ENCODE assay signal across 8 cellular contexts in genomic region chr1:200184196-200184595, GRCh38.
DNase-seq lines count a peak whose midpoint lies in the region; ATAC-seq and TF ChIP-seq lines count a peak whose summit lies in the region.

No MANE protein-coding gene starts in this region.

- DNase-seq in HEK293T (ENCODE audit: extremely low spot score): peak; percentile 32
- DNase-seq in NCI-H748 treated with DMSO at 0.1 percent for 48 hours (lab: John Stamatoyannopoulos, UW): peak; percentile 2
- peak; percentile 50 for DNase-seq in epidermal melanocyte (ENCODE audit: insufficient read length, low spot score)
- no peak for DNase-seq in GM20000 (ENCODE audit: low spot score)
- no peak for DNase-seq in activated effector memory CD4-positive, alpha-beta T cell treated with anti-CD3 and anti-CD28 coated beads, Interleukin-2, amount 50 U/mL, for 16 hours

- ATAC-seq in HG02870 (IDR thresholded peaks at IDR 0.05; ENCODE audit: unreplicated experiment): no peak
- no peak for ATAC-seq in HG03354 (IDR thresholded peaks at IDR 0.05; ENCODE audit: poor library complexity, severe bottlenecking, unreplicated experiment)

- no peaks in the 10 kb centered on the region for H3K9me3 ChIP-seq in neutrophil

- POLR2A ChIA-PET in HEK293T (lab: Yijun Ruan, JAX): no interaction called here

- peaks cover 32 to 36% of the 10 kb centered on the region in 2 experiments for H3K4me1 ChIP-seq in neutrophil (ENCODE audit: control insufficient read depth in 1 of 2, insufficient read depth in 1 of 2, low read depth in 1 of 2, low read length in 1 of 2)

- no peaks in the 10 kb centered on the region for H3K36me3 ChIP-seq in neutrophil

- CTCF ChIA-PET in HEK293T (lab: Yijun Ruan, JAX): no interaction called here

- peak overlapping the region; percentile 18 to 40 for H3K4me3 ChIP-seq in neutrophil (ENCODE audit: low read depth in 1 of 2, low read length in 1 of 2)

- TF ChIP-seq CTCF in neutrophil (IDR thresholded peaks at IDR 0.05): no peak
- no peak for TF ChIP-seq CTCF in GM20000 (IDR thresholded peaks at IDR 0.05; ENCODE audit: extremely low read depth, missing control alignments)

- peak overlapping the region; percentile 90 for H3K27ac ChIP-seq in neutrophil

- no peaks in the 10 kb centered on the region for H3K27me3 ChIP-seq in neutrophil

TF ChIP-seq in HEK293T, 16 proteins besides CTCF, POLR2A, EP300 and RAD21:
- TF ChIP-seq NFRKB (IDR thresholded peaks at IDR 0.05): no peak
- TF ChIP-seq HDGF (IDR thresholded peaks at IDR 0.05; ENCODE audit: borderline replicate concordance): no peak
- no peak for TF ChIP-seq SUZ12 (IDR thresholded peaks at IDR 0.05)
- no peak for TF ChIP-seq TARDBP (IDR thresholded peaks at IDR 0.05)
- TF ChIP-seq BHLHE40 (IDR thresholded peaks at IDR 0.05; ENCODE audit: borderline replicate concordance): no peak

Comparison
In these comparisons a context has a peak if more than half of its experiments do, and no peak if none do; other contexts are left out.
1. DNase-seq: peak in HEK293T (single experiment), NCI-H748 treated with DMSO at 0.1 percent for 48 hours (single experiment) and epidermal melanocyte (single experiment); none in GM20000 (single experiment) and activated effector memory CD4-positive, alpha-beta T cell treated with anti-CD3 and anti-CD28 coated beads, Interleukin-2, amount 50 U/mL, for 16 hours (single experiment).